17 cellular contexts compared by ENCODE assay signal in genomic region chr6:163958646-163959045, GRCh38.
A peak's percentile ranks its signal among the peaks of the same experiment; 100 is the strongest.
DNase-seq lines count a peak whose midpoint lies in the region; ATAC-seq and TF ChIP-seq lines count a peak whose summit lies in the region.
"Had no signal": no experiment of that assay in that cellular context is flagged by ENCODE, and none has a peak within 500 bp of the region (broad histone marks: within the 10 kb centered on the region; RNA-seq: fewer than 3 reads in every experiment).

No MANE protein-coding gene starts in this region.

- H4K8ac ChIP-seq in mesendoderm (ENCODE audit: low read depth, low read length) = no peak overlapping the region

- H2BK5ac ChIP-seq in mesendoderm (ENCODE audit: low read length) = no peak overlapping the region

- H3K4ac ChIP-seq in mesendoderm (ENCODE audit: low read depth, low read length) = no peak overlapping the region

- H2AK5ac ChIP-seq in mesendoderm (ENCODE audit: low read length) = no peak overlapping the region

- H3K27me3 ChIP-seq in brain microvascular endothelial cell (replicated peaks) (no peaks in the 10 kb centered on the region), mesendoderm (ENCODE audit: insufficient read depth, low read length, poor library complexity) (no peaks in the 10 kb centered on the region), upper lobe of right lung (no peaks in the 10 kb centered on the region)
- H3K27me3 ChIP-seq: body of pancreas had no signal

- no peak overlapping the region for H3K56ac ChIP-seq in mesendoderm (ENCODE audit: low read length)

- H3K4me3 ChIP-seq in brain microvascular endothelial cell (ENCODE audit: low read depth, low read length) (no peak overlapping the region), mesendoderm (ENCODE audit: low read length) (no peak overlapping the region), upper lobe of right lung (no peak overlapping the region)
- H3K4me3 ChIP-seq: body of pancreas had no signal

- DNase-seq in COLO829 (ENCODE audit: low spot score) (peak; percentile 18), HS-5 (ENCODE audit: low read depth) (peak; percentile 30), brain microvascular endothelial cell (peak; percentile 51), mesendoderm (peak; percentile 90), HUDEP-2 (lab: John Stamatoyannopoulos, UW; ENCODE audit: unreplicated experiment in 76 of 76) (no peak), upper lobe of right lung (no peak)
- no peak for DNase-seq in effector CD4-positive, alpha-beta T cell
- no peak for DNase-seq in stimulated activated CD4-positive, alpha-beta T cell treated with anti-CD3 and anti-CD28 coated beads, Interleukin-2, amount 100 ng/mL, for 24 hours
- DNase-seq: activated CD4-positive, alpha-beta memory T cell treated with anti-CD3 and anti-CD28 coated beads for 36 hours; body of pancreas; C1 segment of cervical spinal cord; DMS79 treated with DMSO at 0.1 percent for 48 hours; hippocampal formation; midbrain; NCI-H2029 treated with DMSO at 0.1 percent for 48 hours; NCI-H748 treated with DMSO at 0.1 percent for 48 hours had no signal

- intact Hi-C loops in upper lobe of right lung (cut with DNase I) = loop anchor here (5.0 to 10.0 kb wide), 2 partner anchors 534 to 776 kb away; no protein-coding TSS in a partner anchor

- H3K79me2 ChIP-seq in mesendoderm (ENCODE audit: control insufficient read depth, insufficient read depth, low read length) = no peaks in the 10 kb centered on the region

- H3K79me1 ChIP-seq in mesendoderm (ENCODE audit: low read length) = no peaks in the 10 kb centered on the region

- no peak overlapping the region for H3K18ac ChIP-seq in mesendoderm (ENCODE audit: low read length)

- WGBS in mesendoderm (ENCODE audit: extremely low coverage, insufficient coverage, low lambda C conversion rate) = no CpG with 5 or more reads among the region's 3 CpGs

- H3K9ac ChIP-seq in mesendoderm (ENCODE audit: low read length) = no peak overlapping the region

- no peak overlapping the region for H4K5ac ChIP-seq in mesendoderm (ENCODE audit: low read length)

- H3K36me3 ChIP-seq in brain microvascular endothelial cell (replicated peaks) = no peaks in the 10 kb centered on the region
- no peaks in the 10 kb centered on the region for H3K36me3 ChIP-seq in mesendoderm (ENCODE audit: control insufficient read depth, insufficient read depth, low read length)
- no peaks in the 10 kb centered on the region for H3K36me3 ChIP-seq in upper lobe of right lung

- H2BK15ac ChIP-seq in mesendoderm (replicated peaks; ENCODE audit: low read depth) = peak overlapping the region; percentile 1

- H3K27ac ChIP-seq in brain microvascular endothelial cell (no peak overlapping the region), mesendoderm (ENCODE audit: low read depth, low read length) (no peak overlapping the region), upper lobe of right lung (no peak overlapping the region)
- H3K27ac ChIP-seq: body of pancreas had no signal

- no peak overlapping the region for H2BK120ac ChIP-seq in mesendoderm (ENCODE audit: low read depth, low read length)

- TF ChIP-seq CTCF in brain microvascular endothelial cell (IDR thresholded peaks at IDR 0.05; ENCODE audit: low read depth, low read length, missing control alignments) (no peak), upper lobe of right lung (IDR thresholded peaks at IDR 0.05) (no peak)

- ATAC-seq in upper lobe of right lung = no peak
- ATAC-seq: activated T-helper 17 cell treated with anti-CD3 and anti-CD28 coated beads, Interleukin-2, amount 50 U/mL, for 72 hours; body of pancreas had no signal

- in situ Hi-C loops in brain microvascular endothelial cell (cut with HindIII; ENCODE audit: low pct_ligation_motif_present, low sequenced_read_pairs) = no loop called here

- H3K4me1 ChIP-seq in mesendoderm (ENCODE audit: control insufficient read depth, low read depth, low read length) (no peaks in the 10 kb centered on the region), upper lobe of right lung (no peaks in the 10 kb centered on the region)

- no peak overlapping the region for H3K4me2 ChIP-seq in mesendoderm (ENCODE audit: low read length)

- no peak overlapping the region for H3K23ac ChIP-seq in mesendoderm (ENCODE audit: low read length)

- H3K9me3 ChIP-seq in upper lobe of right lung = no peaks in the 10 kb centered on the region
- H3K9me3 ChIP-seq: body of pancreas had no signal

Comparison
In these comparisons a context has a peak if more than half of its experiments do, and no peak if none do; other contexts are left out.
1. DNase-seq: peak in COLO829 (single experiment), HS-5 (single experiment), brain microvascular endothelial cell (single experiment) and mesendoderm (single experiment); none in HUDEP-2 (0 of 76), effector CD4-positive, alpha-beta T cell (single experiment), upper lobe of right lung (single experiment) and stimulated activated CD4-positive, alpha-beta T cell treated with anti-CD3 and anti-CD28 coated beads, Interleukin-2, amount 100 ng/mL, for 24 hours (0 of 2).